ENCODE assay signal across 1 cellular context in genomic region chr5:3590253-3590966, GRCh38.
TF ChIP-seq lines count a peak whose summit lies in the region.

No MANE protein-coding gene starts in this region.

TF ChIP-seq in IMR-90, 13 proteins besides CTCF, POLR2A, EP300 and RAD21 (continued from another document):
- TF ChIP-seq MXI1 (IDR thresholded peaks at IDR 0.05; ENCODE audit: borderline replicate concordance, low read depth, low read length) (no peak), MAZ (IDR thresholded peaks at IDR 0.05; ENCODE audit: borderline replicate concordance, low read depth, low read length) (no peak), USF2 (IDR thresholded peaks at IDR 0.05; ENCODE audit: low read depth, low read length) (no peak), CEBPB (IDR thresholded peaks at IDR 0.05; ENCODE audit: low read depth, low read length) (no peak)
